13 cellular contexts compared by ENCODE assay signal in genomic region chr7:108014747-108015682, GRCh38. TPM values are rescaled to one million over a fixed set of nuclear protein-coding genes. Genes with fewer than 3 reads are reported as not detected.
DNase-seq lines count a peak whose midpoint lies in the region; ATAC-seq, FAIRE-seq and TF ChIP-seq lines count a peak whose summit lies in the region.
"Had no signal": no experiment of that assay in that cellular context is flagged by ENCODE, and none has a peak within 500 bp of the region (broad histone marks: within the 10 kb centered on the region; RNA-seq: fewer than 3 reads in every experiment).

No MANE protein-coding gene starts in this region.

- ATAC-seq in PC-3 (peak; percentile 59), HG03571 (IDR thresholded peaks at IDR 0.05; ENCODE audit: unreplicated experiment) (no peak)

- TF ChIP-seq CTCF in PC-3 (conservative IDR thresholded peaks at IDR 0.05; ENCODE audit: low read depth, low read length) (no peak), endothelial cell of umbilical vein (IDR thresholded peaks at IDR 0.05; ENCODE audit: extremely low read depth in 1 of 2, insufficient read depth in 1 of 2, low read depth in 1 of 2, low read length in 2 of 2) (no peak)

- H3K4me1 ChIP-seq in PC-3 (ENCODE audit: insufficient read depth, low read length) (peaks cover 70% of the 10 kb centered on the region), endothelial cell of umbilical vein (ENCODE audit: control insufficient read depth, extremely low read depth, insufficient read depth, low read length) (peaks cover 54% of the 10 kb centered on the region)

- no TSS peak for BruUV-seq in PC-3 (replicated peaks; lab: Mats Ljungman, UMichigan)
- BruUV-seq in endothelial cell of umbilical vein (replicated peaks; lab: Mats Ljungman, UMichigan) = TSS peak; percentile 64

- POLR2A ChIA-PET in PC-3 (lab: Charles Lee; ENCODE audit: unreplicated experiment) = interaction anchor here (0.5 to 0.7 kb wide), 2 partner anchors 28 to 81 kb away, joined by 3 to 4 read pairs; no protein-coding TSS in a partner anchor
- POLR2A ChIA-PET in endothelial cell of umbilical vein (lab: Charles Lee) = interaction anchor here (0.5 to 4.6 kb wide), 8 partner anchors 12 to 399 kb away, joined by 3 to 49 read pairs (median 4); partner anchors contain the start of gene LAMB1

- dilution Hi-C loops in endothelial cell of umbilical vein (cut with MboI; ENCODE audit: extremely low pct_ligation_motif_present, low sequenced_read_pairs) = no loop called here

- H3K9me3 ChIP-seq in PC-3 (ENCODE audit: low read length) (no peaks in the 10 kb centered on the region), endothelial cell of umbilical vein (replicated peaks; ENCODE audit: control insufficient read depth, insufficient read depth, low read length) (no peaks in the 10 kb centered on the region)
- H3K9me3 ChIP-seq: SJCRH30 had no signal

- H3K27me3 ChIP-seq in PC-3 (ENCODE audit: low read length) (no peaks in the 10 kb centered on the region), endothelial cell of umbilical vein (ENCODE audit: control insufficient read depth in 2 of 2, insufficient read depth in 2 of 2, low read length in 2 of 2) (no peaks in the 10 kb centered on the region)
- H3K27me3 ChIP-seq: SJCRH30 had no signal

- intact Hi-C loops in PC-3 (cut with micrococcal nuclease) = loop anchor here (1.0 to 10.0 kb wide), 6 partner anchors 19 to 850 kb away; partner anchors contain the start of genes DLD and HBP1
- intact Hi-C loops in endothelial cell of umbilical vein (cut with micrococcal nuclease) = loop anchor here (1.0 to 10.0 kb wide), 5 partner anchors 12 to 280 kb away; partner anchors contain the start of gene LAMB1

- H3K9ac ChIP-seq in PC-3 (ENCODE audit: low read length) (peak overlapping the region; percentile 81), endothelial cell of umbilical vein (replicated peaks; ENCODE audit: extremely low read depth, insufficient read depth, low read length) (peak overlapping the region; percentile 78)

- peak; percentile 85 for TF ChIP-seq POLR2A in endothelial cell of umbilical vein (IDR thresholded peaks at IDR 0.05; ENCODE audit: low read depth, low read length)

- DNase-seq in DMS53 treated with DMSO at 0.1 percent for 48 hours (lab: John Stamatoyannopoulos, UW; ENCODE audit: unreplicated experiment) = peak; percentile 60
- DNase-seq in PC-3 = peak; percentile 82
- DNase-seq in endothelial cell of umbilical vein (ENCODE audit: low read depth, low spot score) = peak; percentile 97
- DNase-seq in myocyte (ENCODE audit: low read depth) = peak; percentile 22
- DNase-seq in DMS114 treated with DMSO at 0.1 percent for 48 hours (lab: John Stamatoyannopoulos, UW; ENCODE audit: unreplicated experiment) = no peak
- DNase-seq in medulla oblongata (ENCODE audit: extremely low spot score) = no peak
- DNase-seq in 8988T = no peak
- DNase-seq: activated CD4-positive, alpha-beta T cell treated with anti-CD3 and anti-CD28 coated beads for 1 hour; cortex of kidney; hypothalamus; NCI-H446 treated with DMSO at 0.1 percent for 48 hours had no signal

- H3K4me3 ChIP-seq in PC-3 (ENCODE audit: low read length) (peak overlapping the region; percentile 28), endothelial cell of umbilical vein (replicated peaks in 1 of 3; ENCODE audit: insufficient read depth in 1 of 3, low read depth in 1 of 3, low read length in 3 of 3) (peak overlapping the region in 1 of 3 experiments; percentile 40)
- H3K4me3 ChIP-seq: SJCRH30 had no signal

- FAIRE-seq in endothelial cell of umbilical vein (lab: Jason Lieb, UNC) = peak; percentile 88

- no peaks in the 10 kb centered on the region for H4K20me1 ChIP-seq in PC-3 (ENCODE audit: low read length)
- no peaks in the 10 kb centered on the region for H4K20me1 ChIP-seq in endothelial cell of umbilical vein (replicated peaks; ENCODE audit: control insufficient read depth, extremely low read depth, insufficient read depth, low read length)

- H3K27ac ChIP-seq in PC-3 (ENCODE audit: low read length) (peak overlapping the region; percentile 97), endothelial cell of umbilical vein (ENCODE audit: insufficient read depth, low read depth, low read length) (peak overlapping the region; percentile 96)
- H3K27ac ChIP-seq: SJCRH30 had no signal

- H3K9me1 ChIP-seq in endothelial cell of umbilical vein (replicated peaks; ENCODE audit: control insufficient read depth, extremely low read depth, insufficient read depth, low read length) = no peaks in the 10 kb centered on the region

- H3K79me2 ChIP-seq in PC-3 (ENCODE audit: low read length) = no peaks in the 10 kb centered on the region
- no peaks in the 10 kb centered on the region for H3K79me2 ChIP-seq in endothelial cell of umbilical vein (ENCODE audit: control insufficient read depth, insufficient read depth, low read length)

- CTCF ChIA-PET in PC-3 (lab: Charles Lee) (interaction anchor here (0.6 to 1.1 kb wide), 4 partner anchors 13 to 99 kb away, joined by 3 to 7 read pairs (median 5); no protein-coding TSS in a partner anchor), endothelial cell of umbilical vein (lab: Charles Lee) (interaction anchor here (0.6 to 9.6 kb wide), 17 partner anchors 10 to 482 kb away, joined by 3 to 284 read pairs (median 6); partner anchors contain the start of gene LAMB1)

- no peaks in the 10 kb centered on the region for H3K9me2 ChIP-seq in PC-3 (replicated peaks; ENCODE audit: low read length)

- H3F3A ChIP-seq in PC-3 (ENCODE audit: low read length, unreplicated experiment) = peaks cover 9% of the 10 kb centered on the region

- H3K36me3 ChIP-seq in PC-3 (ENCODE audit: low read depth, low read length) (no peaks in the 10 kb centered on the region), endothelial cell of umbilical vein (ENCODE audit: control insufficient read depth in 2 of 2, extremely low read depth in 1 of 2, insufficient read depth in 2 of 2, low read length in 2 of 2) (no peaks in the 10 kb centered on the region)
- H3K36me3 ChIP-seq: SJCRH30 had no signal

- H2AFZ ChIP-seq in PC-3 (ENCODE audit: low read length) (no peak overlapping the region), endothelial cell of umbilical vein (ENCODE audit: low read depth, low read length) (no peak overlapping the region)

- H3K4me2 ChIP-seq in PC-3 (ENCODE audit: low read length) (peak overlapping the region; percentile 79), endothelial cell of umbilical vein (ENCODE audit: insufficient read depth, low read length) (peak overlapping the region; percentile 91)

TF ChIP-seq in endothelial cell of umbilical vein, 7 proteins besides CTCF, POLR2A, EP300 and RAD21:
- peak; percentile 95 for TF ChIP-seq FOS (IDR thresholded peaks at IDR 0.05; ENCODE audit: borderline replicate concordance, insufficient read depth, low read length)
- TF ChIP-seq EZH2 (IDR thresholded peaks at IDR 0.05; ENCODE audit: borderline replicate concordance, low read depth, low read length, severe bottlenecking) = no peak
- TF ChIP-seq GATA2 (IDR thresholded peaks at IDR 0.05; ENCODE audit: insufficient read depth, insufficient read length, low read depth, low read length) = peak; percentile 88
- TF ChIP-seq JUN (IDR thresholded peaks at IDR 0.05; ENCODE audit: borderline replicate concordance, insufficient read depth, insufficient read length, low read depth) = peak; percentile 99
- TF ChIP-seq MAX (IDR thresholded peaks at IDR 0.05; ENCODE audit: insufficient read depth, insufficient read length) = no peak
- TF ChIP-seq POLR2AphosphoS5 (IDR thresholded peaks at IDR 0.05; ENCODE audit: insufficient read depth, low read depth, low read length) = peak; percentile 77
- TF ChIP-seq MYC (IDR thresholded peaks at IDR 0.05; ENCODE audit: low read depth, low read length) = no peak

RNA-seq across cellular contexts. Expression of gene LAMB1, which starts 12.1 kb away (rescaled TPM):
- total RNA-seq in PC-3 (2014; rRNA removed) (74.3 and 101 TPM in 2 replicates), endothelial cell of umbilical vein (703 and 734 TPM in 2 replicates), myocyte (105 and 123 TPM in 2 replicates)
- polyA plus RNA-seq in endothelial cell of umbilical vein = 588 and 591 TPM in 2 replicates
- 325 and 368 TPM in 2 replicates for polyA plus RNA-seq in endothelial cell of umbilical vein (2011; cell fraction: cytosol; rRNA removed)
- polyA plus RNA-seq in endothelial cell of umbilical vein (2011; cell fraction: nucleus; rRNA removed) = 2,332 and 2,533 TPM in 2 replicates
- 625 and 739 TPM in 2 replicates for polyA plus RNA-seq in endothelial cell of umbilical vein (2012)
- polyA minus RNA-seq in endothelial cell of umbilical vein = 1,649 and 1,751 TPM in 2 replicates
- polyA minus RNA-seq in endothelial cell of umbilical vein (2011; cell fraction: cytosol; rRNA and poly(A)+ RNA removed) = 25.5 TPM
- polyA minus RNA-seq in endothelial cell of umbilical vein (2011; cell fraction: nucleus; rRNA and poly(A)+ RNA removed) = 1,355 and 1,366 TPM in 2 replicates
- polyA plus RNA-seq in myocyte (2012) = 121 TPM

Comparison
In these comparisons a context has a peak if more than half of its experiments do, and no peak if none do; other contexts are left out.
1. DNase-seq: peak in DMS53 treated with DMSO at 0.1 percent for 48 hours (single experiment), PC-3 (single experiment), endothelial cell of umbilical vein (single experiment) and myocyte (single experiment); none in DMS114 treated with DMSO at 0.1 percent for 48 hours (single experiment), medulla oblongata (single experiment) and 8988T (single experiment).